18 cellular contexts compared by ENCODE assay signal in the genomic region with DNA sequence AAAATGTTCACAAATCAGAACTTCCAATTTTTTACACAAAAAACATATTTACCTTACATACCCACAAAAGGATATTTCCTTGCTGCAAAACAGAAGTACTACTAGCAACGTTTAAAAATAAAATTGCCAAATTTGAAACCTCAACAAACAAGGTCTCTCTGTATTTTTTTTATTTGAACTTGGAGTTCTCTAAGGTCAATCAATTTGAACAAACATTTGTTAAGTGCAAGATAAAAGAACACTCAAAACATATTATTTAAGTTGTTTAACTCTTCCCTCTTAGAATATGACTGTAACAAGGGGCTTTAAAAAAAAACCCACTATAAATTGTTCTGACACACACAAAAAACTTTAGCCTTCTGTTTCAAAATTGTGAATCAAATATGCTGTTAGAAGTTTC.
"Had no signal": no experiment of that assay in that cellular context is flagged by ENCODE, and none has a peak within 500 bp of the region (broad histone marks: within the 10 kb centered on the region; RNA-seq: fewer than 3 reads in every experiment).

No MANE protein-coding gene starts in this region.

- H3K4me3 ChIP-seq: coronary artery, esophagus squamous epithelium, SJSA1, thyroid gland had no signal

- H3K27me3 Mint-ChIP-seq: activated CD4-positive, alpha-beta T cell treated with anti-CD3 and anti-CD28 coated beads, Interleukin-2, amount 10 ng/mL, durations not matched to agents 7 days and 5 days; stimulated activated naive B cell treated with anti-CD40 and anti-IgM and Interleukin-4, amounts not matched to agents 10 μg/mL and 1 μg/mL and 100 μg/mL, for 72 hours had no signal

- H3K36me3 ChIP-seq: thyroid gland had no signal

- ATAC-seq: activated T-cell treated with anti-CD3 and anti-CD28 coated beads, Interleukin-2, amount 50 U/mL, for 4 hours; stimulated activated naive B cell treated with anti-CD40 and anti-IgM and Interleukin-4, amounts not matched to agents 10 μg/mL and 1 μg/mL and 100 μg/mL, for 72 hours had no signal

- H3K9me3 Mint-ChIP-seq: activated CD4-positive, alpha-beta T cell treated with anti-CD3 and anti-CD28 coated beads, Interleukin-2, amount 10 ng/mL, durations not matched to agents 7 days and 5 days; activated T-cell treated with anti-CD3 and anti-CD28 coated beads, Interleukin-2, amount 50 U/mL, for 4 hours; neural crest cell; stimulated activated naive B cell treated with anti-CD40 and anti-IgM and Interleukin-4, amounts not matched to agents 10 μg/mL and 1 μg/mL and 100 μg/mL, for 72 hours; T-helper 2 cell treated with Interferon-gamma antibody and Interleukin-4, amounts not matched to agents 5 μg/mL and 100 μg/mL, for 36 hours had no signal

- H3K27me3 ChIP-seq: esophagus squamous epithelium, SJSA1, thyroid gland had no signal

- H3K27ac Mint-ChIP-seq: stimulated activated naive B cell treated with anti-CD40 and anti-IgM and Interleukin-4, amounts not matched to agents 10 μg/mL and 1 μg/mL and 100 μg/mL, for 72 hours; T-helper 2 cell treated with Interferon-gamma antibody and Interleukin-4, amounts not matched to agents 5 μg/mL and 100 μg/mL, for 36 hours had no signal

- H3K9me3 ChIP-seq: esophagus squamous epithelium, SJSA1, thyroid gland had no signal

- H3K4me3 Mint-ChIP-seq: activated CD4-positive, alpha-beta T cell treated with anti-CD3 and anti-CD28 coated beads, Interleukin-2, amount 10 ng/mL, durations not matched to agents 7 days and 5 days; activated T-cell treated with anti-CD3 and anti-CD28 coated beads, Interleukin-2, amount 50 U/mL, for 4 hours; neural crest cell; stimulated activated naive B cell treated with anti-CD40 and anti-IgM and Interleukin-4, amounts not matched to agents 10 μg/mL and 1 μg/mL and 100 μg/mL, for 72 hours; T-helper 2 cell treated with Interferon-gamma antibody and Interleukin-4, amounts not matched to agents 5 μg/mL and 100 μg/mL, for 36 hours had no signal

- H3K27ac ChIP-seq: coronary artery, esophagus squamous epithelium, parathyroid adenoma, SJSA1, thyroid gland had no signal

- DNase-seq: activated CD4-positive, alpha-beta T cell treated with anti-CD3 and anti-CD28 coated beads, Interleukin-2, amount 10 ng/mL, durations not matched to agents 7 days and 5 days; activated gamma-delta T cell; activated T-cell treated with anti-CD3 and anti-CD28 coated beads, Interleukin-2, amount 50 U/mL, for 4 hours; amniotic stem cell; caudate nucleus; effector CD4-positive, alpha-beta T cell; esophagus squamous epithelium; kidney glomerular epithelial cell; mesendoderm; stimulated activated CD4-positive, alpha-beta T cell treated with anti-CD3 and anti-CD28 coated beads, Interleukin-2, amount 100 ng/mL, for 48 hours; stimulated activated naive B cell treated with anti-CD40 and anti-IgM and Interleukin-4, amounts not matched to agents 10 μg/mL and 1 μg/mL and 100 μg/mL, for 72 hours; SW 1271; thyroid gland had no signal
